27 cellular contexts compared by ENCODE assay signal in the genomic region with DNA sequence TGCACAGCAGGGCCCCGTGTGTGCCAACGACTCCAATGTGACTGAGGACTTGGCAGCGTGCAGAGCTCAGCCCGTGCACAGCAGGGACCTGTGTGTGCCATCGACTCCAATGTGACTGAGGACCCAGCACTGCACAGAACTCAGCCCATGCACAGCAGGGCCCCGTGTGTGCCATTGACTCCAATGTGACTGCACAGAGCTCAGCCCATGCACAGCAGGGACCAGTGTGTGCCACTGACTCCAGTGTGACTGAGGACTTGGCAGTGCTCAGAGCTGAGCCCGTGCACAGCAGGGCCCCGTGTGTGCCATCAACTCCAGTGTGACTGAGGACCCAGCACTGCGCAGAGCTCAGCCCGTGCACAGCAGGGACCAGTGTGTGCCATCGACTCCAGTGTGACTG.
"Had no signal": no experiment of that assay in that cellular context is flagged by ENCODE, and none has a peak within 500 bp of the region (broad histone marks: within the 10 kb centered on the region; RNA-seq: fewer than 3 reads in every experiment).

No MANE protein-coding gene starts in this region.

- ATAC-seq: effector memory CD8-positive, alpha-beta T cell; gastrocnemius medialis; left cardiac atrium; left lung; naive thymus-derived CD8-positive, alpha-beta T cell; sciatic nerve; stimulated activated naive CD8-positive, alpha-beta T cell treated with anti-CD3 and anti-CD28 coated beads, Interleukin-15, amount 100 ng/mL, for 72 hours had no signal

- H3K36me3 ChIP-seq: colonic mucosa, gastrocnemius medialis, left lung, neutrophil, thyroid gland, vagina had no signal

- DNase-seq: colonic mucosa; dermis blood vessel endothelial cell; effector memory CD8-positive, alpha-beta T cell; foreskin fibroblast; gastrocnemius medialis; head of caudate nucleus; left cardiac atrium; left lung; mammary epithelial cell; mesendoderm; midbrain; naive thymus-derived CD8-positive, alpha-beta T cell; nephron progenitor cell; stimulated activated CD4-positive, alpha-beta T cell treated with anti-CD3 and anti-CD28 coated beads, Interleukin-12 subunit alpha, Interleukin-12 subunit beta, amount 100 ng/mL, for 4 hours; stimulated activated CD4-positive, alpha-beta T cell treated with anti-CD3 and anti-CD28 coated beads, Interleukin-1b, Interleukin-23, amount 100 ng/mL, for 48 hours; stimulated activated CD4-positive, alpha-beta T cell treated with anti-CD3 and anti-CD28 coated beads, Interleukin-4, amount 100 ng/mL, for 1 hour; stimulated activated CD8-positive, alpha-beta memory T cell treated with anti-CD3 and anti-CD28 coated beads, Interleukin-4, amount 100 ng/mL, for 48 hours; stimulated activated naive CD4-positive, alpha-beta T cell; stimulated activated naive CD8-positive, alpha-beta T cell treated with anti-CD3 and anti-CD28 coated beads, Interleukin-15, amount 100 ng/mL, for 72 hours; thyroid gland; trophoblast cell had no signal

- H3K27me3 ChIP-seq: colonic mucosa, hepatocyte, thyroid gland, vagina had no signal

- H3K27ac ChIP-seq: colonic mucosa, gastrocnemius medialis, hepatocyte, left lung, neutrophil, parathyroid adenoma, thyroid gland, vagina had no signal

- H3K4me3 ChIP-seq: colonic mucosa, gastrocnemius medialis, hepatocyte, left lung, smooth muscle cell, thyroid gland, vagina had no signal

- H3K4me2 ChIP-seq: hepatocyte, smooth muscle cell had no signal

- H2AFZ ChIP-seq: hepatocyte, parathyroid adenoma had no signal

- H3K4me1 ChIP-seq: colonic mucosa, gastrocnemius medialis, left lung, parathyroid adenoma, vagina had no signal

- H3K9ac ChIP-seq: parathyroid adenoma had no signal

- H3K9me3 ChIP-seq: colonic mucosa, gastrocnemius medialis, left lung, neutrophil, thyroid gland, vagina had no signal
